In the genomic region with DNA sequence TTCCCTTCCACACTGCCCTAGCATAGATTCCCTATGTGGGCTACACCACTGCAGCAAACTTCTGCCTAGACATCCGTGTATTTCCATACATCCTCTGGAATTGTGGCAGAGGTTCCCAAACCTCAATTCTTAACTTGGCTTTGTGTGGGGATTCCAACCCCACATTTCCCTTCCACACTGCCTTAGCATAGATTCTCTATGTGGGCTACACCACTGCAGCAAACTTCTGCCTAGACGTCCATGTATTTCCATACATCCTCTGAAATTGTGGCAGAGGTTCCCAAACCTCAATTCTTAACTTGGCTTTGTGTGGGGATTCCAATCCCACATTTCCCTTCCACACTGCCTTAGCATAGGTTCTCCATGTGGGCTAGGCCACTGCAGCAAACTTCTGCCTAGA, we compare ENCODE assay signal across 13 cellular contexts. TPM values are rescaled to one million over a fixed set of nuclear protein-coding genes. Genes with fewer than 3 reads are reported as not detected.
DNase-seq lines count a peak whose midpoint lies in the region; ATAC-seq and TF ChIP-seq lines count a peak whose summit lies in the region.
"Had no signal": no experiment of that assay in that cellular context is flagged by ENCODE, and none has a peak within 500 bp of the region (broad histone marks: within the 10 kb centered on the region; RNA-seq: fewer than 3 reads in every experiment).

No MANE protein-coding gene starts in this region.

- no peak for ATAC-seq in HG03442 (IDR thresholded peaks at IDR 0.05; ENCODE audit: unreplicated experiment)
- no peak for ATAC-seq in stimulated activated naive CD8-positive, alpha-beta T cell treated with anti-CD3 and anti-CD28 coated beads, Interleukin-15, Interleukin-2, amounts not matched to agents 100 U/mL and 50 U/mL, for 24 hours
- ATAC-seq: HCT116 had no signal

- TF ChIP-seq EP300 in Ishikawa (IDR thresholded peaks at IDR 0.05; ENCODE audit: borderline replicate concordance): no peak

- no peaks in the 10 kb centered on the region for H3K4me1 Mint-ChIP-seq in endodermal cell

- H3K9ac ChIP-seq in BLaER1 treated with 17β-estradiol and CSF1 and Interleukin-3, amounts not matched to agents 10 nM and 100 nM: no peak overlapping the region
- no peak overlapping the region for H3K9ac ChIP-seq in endodermal cell (ENCODE audit: extremely low read depth, low read length, poor library complexity, severe bottlenecking)
- no peak overlapping the region for H3K9ac ChIP-seq in subcutaneous abdominal adipose tissue (ENCODE audit: low read length in 5 of 5)

- TF ChIP-seq RAD21 in Ishikawa (IDR thresholded peaks at IDR 0.05; ENCODE audit: low read depth): no peak

- H3K4me2 ChIP-seq in BLaER1 treated with 17β-estradiol and CSF1 and Interleukin-3, amounts not matched to agents 10 nM and 100 nM: no peak overlapping the region

- H3K27ac Mint-ChIP-seq in endodermal cell: no peak overlapping the region
- H3K27ac Mint-ChIP-seq: CD8-positive, alpha-beta memory T cell had no signal

- H3K9me3 ChIP-seq in BLaER1 treated with 17β-estradiol and CSF1 and Interleukin-3, amounts not matched to agents 10 nM and 100 nM (replicated peaks in 1 of 11): peaks cover 100% of the 10 kb centered on the region in 11 experiments
- H3K9me3 ChIP-seq in endodermal cell (ENCODE audit: control insufficient read depth, low read length): peaks cover 100% of the 10 kb centered on the region
- peaks cover 0 to 58% (median 32%) of the 10 kb centered on the region in 5 donors for H3K9me3 ChIP-seq in subcutaneous abdominal adipose tissue (ENCODE audit: control insufficient read depth in 5 of 5, low read length in 5 of 5)

- no peaks in the 10 kb centered on the region for H3K4me1 ChIP-seq in BLaER1 treated with 17β-estradiol and CSF1 and Interleukin-3, amounts not matched to agents 10 nM and 100 nM
- H3K4me1 ChIP-seq in endodermal cell (ENCODE audit: control insufficient read depth, insufficient read depth, low read length) (no peaks in the 10 kb centered on the region), subcutaneous abdominal adipose tissue (ENCODE audit: control insufficient read depth in 5 of 5, insufficient read depth in 5 of 5, low read length in 5 of 5) (no peaks in the 10 kb centered on the region)
- H3K4me1 ChIP-seq: BE2C, Caco-2 had no signal

- DNase-seq in endodermal cell (no peak), T-helper 1 cell (no peak)
- no peak for DNase-seq in stimulated activated naive CD8-positive, alpha-beta T cell treated with anti-CD3 and anti-CD28 coated beads, Interleukin-15, Interleukin-2, amounts not matched to agents 100 U/mL and 50 U/mL, for 24 hours
- DNase-seq: BE2C; Caco-2; CD8-positive, alpha-beta memory T cell; DND-41; GDM1 had no signal

- H3K9me3 Mint-ChIP-seq in endodermal cell: peaks cover 100% of the 10 kb centered on the region

- no peak overlapping the region for H3K27ac ChIP-seq in BLaER1 treated with 17β-estradiol and CSF1 and Interleukin-3, amounts not matched to agents 10 nM and 100 nM
- H3K27ac ChIP-seq in endodermal cell (ENCODE audit: low read depth, low read length): no peak overlapping the region
- H3K27ac ChIP-seq in subcutaneous abdominal adipose tissue (ENCODE audit: low read depth, low read length): no peak overlapping the region

- peaks cover 71 to 97% (median 89%) of the 10 kb centered on the region in 11 experiments for H3K36me3 ChIP-seq in BLaER1 treated with 17β-estradiol and CSF1 and Interleukin-3, amounts not matched to agents 10 nM and 100 nM
- H3K36me3 ChIP-seq in endodermal cell (ENCODE audit: control insufficient read depth, insufficient read depth, low read length): peaks cover 2% of the 10 kb centered on the region
- no peaks in the 10 kb centered on the region for H3K36me3 ChIP-seq in subcutaneous abdominal adipose tissue (ENCODE audit: control insufficient read depth in 5 of 5, insufficient read depth in 5 of 5, low read length in 5 of 5)
- H3K36me3 ChIP-seq: BE2C had no signal

- H3K27me3 ChIP-seq in BLaER1 treated with 17β-estradiol and CSF1 and Interleukin-3, amounts not matched to agents 10 nM and 100 nM: no peaks in the 10 kb centered on the region
- no peaks in the 10 kb centered on the region for H3K27me3 ChIP-seq in endodermal cell (ENCODE audit: control insufficient read depth, insufficient read depth, low read length, poor library complexity, severe bottlenecking)
- no peaks in the 10 kb centered on the region for H3K27me3 ChIP-seq in subcutaneous abdominal adipose tissue (ENCODE audit: control insufficient read depth in 5 of 5, insufficient read depth in 4 of 5, low read length in 5 of 5)
- H3K27me3 ChIP-seq: BE2C had no signal

- H4K20me1 ChIP-seq in BLaER1 treated with 17β-estradiol and CSF1 and Interleukin-3, amounts not matched to agents 10 nM and 100 nM: no peaks in the 10 kb centered on the region

- H3K4me3 Mint-ChIP-seq in endodermal cell: no peak overlapping the region
- H3K4me3 Mint-ChIP-seq: CD8-positive, alpha-beta memory T cell had no signal

- no peak for TF ChIP-seq CTCF in endodermal cell (conservative IDR thresholded peaks at IDR 0.05)

- H3K4me3 ChIP-seq in BLaER1 treated with 17β-estradiol and CSF1 and Interleukin-3, amounts not matched to agents 10 nM and 100 nM: peak overlapping the region in 9 of 10 experiments; percentile 4 to 47 (median 22); a peak in 13 of 20 replicates
- H3K4me3 ChIP-seq in endodermal cell (ENCODE audit: low read length): peak overlapping the region; percentile 26
- peak overlapping the region in 3 of 5 donors; percentile 10 to 26 (median 22) for H3K4me3 ChIP-seq in subcutaneous abdominal adipose tissue (ENCODE audit: low read depth in 1 of 5, low read length in 5 of 5)

- peaks cover 74% of the 10 kb centered on the region for H3K36me3 Mint-ChIP-seq in endodermal cell (ENCODE audit: low read depth)

- 88% methylated on average over 2 of the region's 2 CpGs; no CpG with 5 or more reads in 1 of the 2 experiments for WGBS in endodermal cell (ENCODE audit: insufficient coverage in 1 of 2, insufficient read length in 1 of 2), 2 experiments

- H3K27me3 Mint-ChIP-seq in endodermal cell (ENCODE audit: insufficient read depth): no peaks in the 10 kb centered on the region
- H3K27me3 Mint-ChIP-seq: CD8-positive, alpha-beta memory T cell had no signal

TF ChIP-seq in Ishikawa, 13 proteins besides CTCF, POLR2A, EP300 and RAD21:
- TF ChIP-seq, protein P1, sequence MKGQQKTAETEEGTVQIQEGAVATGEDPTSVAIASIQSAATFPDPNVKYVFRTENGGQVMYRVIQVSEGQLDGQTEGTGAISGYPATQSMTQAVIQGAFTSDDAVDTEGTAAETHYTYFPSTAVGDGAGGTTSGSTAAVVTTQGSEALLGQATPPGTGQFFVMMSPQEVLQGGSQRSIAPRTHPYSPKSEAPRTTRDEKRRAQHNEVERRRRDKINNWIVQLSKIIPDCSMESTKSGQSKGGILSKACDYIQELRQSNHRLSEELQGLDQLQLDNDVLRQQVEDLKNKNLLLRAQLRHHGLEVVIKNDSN (IDR thresholded peaks at IDR 0.05): 0 out of 2 replicates have a peak, but pooled peaks have one; percentile 16
- TF ChIP-seq CEBPB (IDR thresholded peaks at IDR 0.05): no peak

RNA-seq across cellular contexts. Expression of a gene that starts 31.4 kb away (rescaled TPM):
- 10 to 100 TPM; 10.9 to 15.7 TPM for total RNA-seq in endodermal cell
- polyA plus RNA-seq in endodermal cell (2013, experiment 1 of 2): 14.0 TPM
- 13.1 TPM for polyA plus RNA-seq in endodermal cell (2013, experiment 2 of 2)

RNA-seq across cellular contexts. Expression of a gene that starts 39.4 kb away (rescaled TPM):
- 10 to 100 TPM; 16.4 to 22.6 TPM for total RNA-seq in endodermal cell
- 11.0 TPM for polyA plus RNA-seq in endodermal cell (2013, experiment 1 of 2)
- polyA plus RNA-seq in endodermal cell (2013, experiment 2 of 2): 11.6 TPM
- polyA plus RNA-seq: CD8-positive, alpha-beta memory T cell had no signal

RNA-seq across cellular contexts. Expression of a gene that starts 56.9 kb away (rescaled TPM):
- total RNA-seq in endodermal cell: 10 to 100 TPM; 14.3 to 20.6 TPM
- polyA plus RNA-seq in endodermal cell (2013, experiment 1 of 2): 14.8 TPM
- polyA plus RNA-seq in endodermal cell (2013, experiment 2 of 2): 13.7 TPM
